In genomic region chr12:7959278-7960063, GRCh38 we compare ENCODE assay signal across 8 cellular contexts. TPM values are rescaled to one million over a fixed set of nuclear protein-coding genes. Genes with fewer than 3 reads are reported as not detected.
DNase-seq lines count a peak whose midpoint lies in the region; FAIRE-seq and TF ChIP-seq lines count a peak whose summit lies in the region.

No MANE protein-coding gene starts in this region.

- 64% methylated on average over 5 of the region's 5 CpGs; no CpG with 5 or more reads in 1 of the 2 donors for WGBS in transverse colon (ENCODE audit: low coverage in 1 of 2), 2 donors

- peak overlapping the region; percentile 87 for H3K4me2 ChIP-seq in keratinocyte (ENCODE audit: control insufficient read depth, extremely low read depth, insufficient read depth, low read depth, low read length)

- no peaks in the 10 kb centered on the region for H3K9me3 Mint-ChIP-seq in activated T-helper 2 cell treated with anti-CD3 and anti-CD28 coated beads, Interferon-gamma antibody, Interleukin-2, Interleukin-4, amounts not matched to agents 10 μg/mL and 5 μg/mL and 100 μg/mL, durations not matched to agents 14 hours and 24 hours and 36 hours

- H3K4me3 ChIP-seq in ACC112 (ENCODE audit: low read depth, low read length) (no peak overlapping the region), keratinocyte (ENCODE audit: control insufficient read depth in 2 of 3, extremely low read depth in 1 of 3, insufficient read depth in 2 of 3, low read depth in 1 of 3, low read length in 3 of 3) (peak overlapping the region in 2 of 3 experiments; percentile 2 to 36), transverse colon (peak overlapping the region in 1 of 4 donors; percentile 54)

- peak overlapping the region; percentile 84 for H2AFZ ChIP-seq in ACC112 (ENCODE audit: low read length, unreplicated experiment)
- H2AFZ ChIP-seq in keratinocyte (ENCODE audit: control insufficient read depth, low read length) = peak overlapping the region; percentile 29

- H3K27me3 ChIP-seq in ACC112 (ENCODE audit: insufficient read depth, low read length) (no peaks in the 10 kb centered on the region), keratinocyte (ENCODE audit: control insufficient read depth, extremely low read depth, insufficient read depth, low read length) (no peaks in the 10 kb centered on the region), transverse colon (no peaks in the 10 kb centered on the region)

- H3K36me3 Mint-ChIP-seq in activated T-helper 2 cell treated with anti-CD3 and anti-CD28 coated beads, Interferon-gamma antibody, Interleukin-2, Interleukin-4, amounts not matched to agents 10 μg/mL and 5 μg/mL and 100 μg/mL, durations not matched to agents 14 hours and 24 hours and 36 hours (ENCODE audit: low read depth) = peaks cover 15% of the 10 kb centered on the region

- H3K4me3 Mint-ChIP-seq in activated T-helper 2 cell treated with anti-CD3 and anti-CD28 coated beads, Interferon-gamma antibody, Interleukin-2, Interleukin-4, amounts not matched to agents 10 μg/mL and 5 μg/mL and 100 μg/mL, durations not matched to agents 14 hours and 24 hours and 36 hours (ENCODE audit: low read depth) = peak overlapping the region; percentile 93

- H3K4me1 Mint-ChIP-seq in activated T-helper 2 cell treated with anti-CD3 and anti-CD28 coated beads, Interferon-gamma antibody, Interleukin-2, Interleukin-4, amounts not matched to agents 10 μg/mL and 5 μg/mL and 100 μg/mL, durations not matched to agents 14 hours and 24 hours and 36 hours (ENCODE audit: low read depth) = peaks cover 35% of the 10 kb centered on the region

- no peaks in the 10 kb centered on the region for H3K27me3 Mint-ChIP-seq in activated T-helper 2 cell treated with anti-CD3 and anti-CD28 coated beads, Interferon-gamma antibody, Interleukin-2, Interleukin-4, amounts not matched to agents 10 μg/mL and 5 μg/mL and 100 μg/mL, durations not matched to agents 14 hours and 24 hours and 36 hours (ENCODE audit: low read depth)

- H3K9me1 ChIP-seq in keratinocyte (ENCODE audit: control insufficient read depth, extremely low read depth, insufficient read depth, low read length) = no peaks in the 10 kb centered on the region

- TF ChIP-seq POLR2A in transverse colon (IDR thresholded peaks at IDR 0.05) = no peak

- H3K79me2 ChIP-seq in ACC112 (ENCODE audit: control insufficient read depth, insufficient read depth, low read length, unreplicated experiment) = no peaks in the 10 kb centered on the region
- no peaks in the 10 kb centered on the region for H3K79me2 ChIP-seq in keratinocyte (ENCODE audit: control insufficient read depth, insufficient read depth, low read length)

- no peaks in the 10 kb centered on the region for H4K20me1 ChIP-seq in keratinocyte (ENCODE audit: control insufficient read depth, extremely low read depth, insufficient read depth, low read length)

- TF ChIP-seq CTCF in GM20000 (IDR thresholded peaks at IDR 0.05; ENCODE audit: extremely low read depth, missing control alignments) = no peak
- no peak for TF ChIP-seq CTCF in keratinocyte (optimal IDR thresholded peaks at IDR 0.05 in 1 of 3, IDR thresholded peaks at IDR 0.05 in 1 of 3, conservative IDR thresholded peaks at IDR 0.05 in 1 of 3; ENCODE audit: extremely low read depth in 1 of 3, insufficient read depth in 2 of 3, low read length in 3 of 3)
- no peak for TF ChIP-seq CTCF in transverse colon (IDR thresholded peaks at IDR 0.05)

- H3K9me3 ChIP-seq in keratinocyte (ENCODE audit: control insufficient read depth, low read depth, low read length) (no peaks in the 10 kb centered on the region), transverse colon (no peaks in the 10 kb centered on the region)

- H3K27ac Mint-ChIP-seq in activated T-helper 2 cell treated with anti-CD3 and anti-CD28 coated beads, Interferon-gamma antibody, Interleukin-2, Interleukin-4, amounts not matched to agents 10 μg/mL and 5 μg/mL and 100 μg/mL, durations not matched to agents 14 hours and 24 hours and 36 hours = peak overlapping the region; percentile 93

- intact Hi-C loops in activated T-helper 2 cell treated with anti-CD3 and anti-CD28 coated beads, Interferon-gamma antibody, Interleukin-2, Interleukin-4, amounts not matched to agents 10 μg/mL and 5 μg/mL and 100 μg/mL, durations not matched to agents 14 hours and 24 hours and 36 hours (cut with micrococcal nuclease) = loop anchor here (1.0 to 2.0 kb wide), 5 partner anchors 12 to 67 kb away; partner anchors contain the start of gene SLC2A3
- intact Hi-C loops in transverse colon (cut with DNase I; ENCODE audit: low total_unique reads) = no loop called here

- in situ Hi-C loops in transverse colon (cut with MboI; ENCODE audit: low pct_ligation_motif_present in 1 of 4, low pct_unique_long_range_greater_than_20kb in 1 of 4, low sequenced_read_pairs in 3 of 4) = no loop called here

- H3K4me1 ChIP-seq in ACC112 (ENCODE audit: control insufficient read depth, insufficient read depth, low read length, unreplicated experiment) = peaks cover 22% of the 10 kb centered on the region
- peaks cover 22% of the 10 kb centered on the region for H3K4me1 ChIP-seq in keratinocyte (ENCODE audit: control insufficient read depth, extremely low read depth, insufficient read depth, low read length)
- H3K4me1 ChIP-seq in transverse colon = peaks cover 0 to 16% (median 0%) of the 10 kb centered on the region in 4 donors

- H3K27ac ChIP-seq in ACC112 (ENCODE audit: low read depth, low read length) = peak overlapping the region; percentile 68
- H3K27ac ChIP-seq in keratinocyte (ENCODE audit: control insufficient read depth, insufficient read depth, low read length) = peak overlapping the region; percentile 65
- H3K27ac ChIP-seq in transverse colon = peak overlapping the region in 3 of 4 donors; percentile 71 to 82 (median 77)

- DNase-seq in GM20000 (ENCODE audit: low spot score) (peak; percentile 38), NOMO-1 treated with dmso at 0.1 percent for 144 hours (lab: John Stamatoyannopoulos, UW; ENCODE audit: unreplicated experiment) (peak; percentile 29), keratinocyte (ENCODE audit: low read depth, low spot score) (peak; percentile 87), transverse colon (peak; percentile 41), hypothalamus (lab: John Stamatoyannopoulos, UW) (no peak), NCI-H345 (lab: John Stamatoyannopoulos, UW) (no peak)
- peak; percentile 57 for DNase-seq in activated T-helper 2 cell treated with anti-CD3 and anti-CD28 coated beads, Interferon-gamma antibody, Interleukin-2, Interleukin-4, amounts not matched to agents 10 μg/mL and 5 μg/mL and 100 μg/mL, durations not matched to agents 14 hours and 24 hours and 36 hours (ENCODE audit: low spot score)

- dilution Hi-C loops in keratinocyte (cut with MboI; ENCODE audit: extremely low pct_ligation_motif_present, low sequenced_read_pairs) = no loop called here

- H3K36me3 ChIP-seq in ACC112 (ENCODE audit: insufficient read depth, low read length) (0 out of 2 replicates have a peak, but pooled peaks cover 3% of the 10 kb centered on the region), keratinocyte (ENCODE audit: control insufficient read depth in 2 of 2, extremely low read depth in 1 of 2, insufficient read depth in 2 of 2, low read length in 2 of 2) (no peaks in the 10 kb centered on the region), transverse colon (no peaks in the 10 kb centered on the region)

- no peak for TF ChIP-seq EP300 in transverse colon (IDR thresholded peaks at IDR 0.05; ENCODE audit: low read depth)

- H3K9ac ChIP-seq in keratinocyte (ENCODE audit: control insufficient read depth, extremely low read depth, insufficient read depth, low read length) = peak overlapping the region; percentile 35

- FAIRE-seq in keratinocyte (lab: Jason Lieb, UNC) = peak; percentile 88

RNA-seq across cellular contexts. Expression of gene SLC2A3, which starts 23.5 kb away (rescaled TPM):
- total RNA-seq in activated T-helper 2 cell treated with anti-CD3 and anti-CD28 coated beads, Interferon-gamma antibody, Interleukin-2, Interleukin-4, amounts not matched to agents 10 μg/mL and 5 μg/mL and 100 μg/mL, durations not matched to agents 14 hours and 24 hours and 36 hours = 456 and 474 TPM in 2 replicates
- polyA plus RNA-seq in keratinocyte = 16.2 to 40.5 TPM (median 28.3 TPM) in 3 replicates
- polyA plus RNA-seq in keratinocyte (2011; ENCODE audit: low read depth) = 11.3 TPM
- 6.6 and 8.1 TPM in 2 replicates for polyA plus RNA-seq in keratinocyte (2011; cell fraction: cytosol; rRNA removed)
- polyA plus RNA-seq in keratinocyte (2011; cell fraction: nucleus; rRNA removed) = 29.8 and 30.9 TPM in 2 replicates
- 14.7 and 30.1 TPM in 2 replicates for polyA plus RNA-seq in keratinocyte (2012; ENCODE audit: low replicate concordance)
- polyA minus RNA-seq in keratinocyte = 19.1 to 53.4 TPM (median 38.4 TPM) in 3 replicates
- polyA minus RNA-seq in keratinocyte (2011; cell fraction: cytosol; rRNA and poly(A)+ RNA removed) = 7.5 TPM
- 23.0 and 41.5 TPM in 2 replicates for polyA minus RNA-seq in keratinocyte (2011; cell fraction: nucleus; rRNA and poly(A)+ RNA removed)
- total RNA-seq in transverse colon = 10 to 100 TPM in 1 of 4 donors, 1 to 10 TPM in 2, under 1 TPM in 1; 0.80 to 10.2 (median 8.1) TPM

Comparison
In these comparisons a context has a peak if more than half of its experiments do, and no peak if none do; other contexts are left out.
1. DNase-seq: peak in GM20000 (single experiment), NOMO-1 treated with dmso at 0.1 percent for 144 hours (single experiment), activated T-helper 2 cell treated with anti-CD3 and anti-CD28 coated beads, Interferon-gamma antibody, Interleukin-2, Interleukin-4, amounts not matched to agents 10 μg/mL and 5 μg/mL and 100 μg/mL, durations not matched to agents 14 hours and 24 hours and 36 hours (single experiment), keratinocyte (single experiment) and transverse colon (single experiment); none in hypothalamus (0 of 51) and NCI-H345 (single experiment).
2. RNA of gene SLC2A3, which starts 23.5 kb away (total RNA-seq): 456 to 474 TPM in activated T-helper 2 cell treated with anti-CD3 and anti-CD28 coated beads, Interferon-gamma antibody, Interleukin-2, Interleukin-4, amounts not matched to agents 10 μg/mL and 5 μg/mL and 100 μg/mL, durations not matched to agents 14 hours and 24 hours and 36 hours; 0.80 to 10.2 TPM in transverse colon; every median in the first group is over 10 times any median in the second.
3. Peak in every context shown above with its lines, with median percentiles within 50 percentile points of each other: H3K27ac ChIP-seq.